12 cellular contexts compared by ENCODE assay signal in genomic region chr12:100481021-100481420, GRCh38. TPM values are rescaled to one million over a fixed set of nuclear protein-coding genes. Genes with fewer than 3 reads are reported as not detected.
DNase-seq lines count a peak whose midpoint lies in the region; ATAC-seq and TF ChIP-seq lines count a peak whose summit lies in the region.
"Had no signal": no experiment of that assay in that cellular context is flagged by ENCODE, and none has a peak within 500 bp of the region (broad histone marks: within the 10 kb centered on the region; RNA-seq: fewer than 3 reads in every experiment).

No MANE protein-coding gene starts in this region.

- H3K9me3 Mint-ChIP-seq in activated naive CD4-positive, alpha-beta T cell treated with anti-CD3 and anti-CD28 coated beads, Interleukin-2, amount 50 U/mL, for 72 hours: no peaks in the 10 kb centered on the region

- H3K79me2 ChIP-seq in PC-9 (ENCODE audit: low read depth) (no peaks in the 10 kb centered on the region), Karpas-422 (ENCODE audit: low read length) (no peaks in the 10 kb centered on the region)

- H3F3A ChIP-seq in PC-9 (ENCODE audit: insufficient read depth, low read depth): no peaks in the 10 kb centered on the region

- H3K27me3 ChIP-seq in PC-9 (ENCODE audit: insufficient read depth, low read depth): peaks cover 17% of the 10 kb centered on the region
- H3K27me3 ChIP-seq in Karpas-422 (ENCODE audit: low read length): 0 out of 2 replicates have a peak, but pooled peaks cover 4% of the 10 kb centered on the region

- H3K27ac Mint-ChIP-seq in activated naive CD4-positive, alpha-beta T cell treated with anti-CD3 and anti-CD28 coated beads, Interleukin-2, amount 50 U/mL, for 72 hours: no peak overlapping the region
- H3K27ac Mint-ChIP-seq: CD8-positive, alpha-beta memory T cell had no signal

- H3K27ac ChIP-seq in PC-9: no peak overlapping the region
- H3K27ac ChIP-seq in Karpas-422 (ENCODE audit: low read length): no peak overlapping the region

- BruUV-seq in PC-9 (replicated peaks; lab: Mats Ljungman, UMichigan): no TSS peak

- H3K36me3 ChIP-seq in PC-9 (ENCODE audit: low read depth) (no peaks in the 10 kb centered on the region), Karpas-422 (ENCODE audit: insufficient read depth, low read length) (no peaks in the 10 kb centered on the region)

- H3K4me3 ChIP-seq in PC-9: no peak overlapping the region
- no peak overlapping the region for H3K4me3 ChIP-seq in Karpas-422 (ENCODE audit: low read length)

- no peak overlapping the region for H3K9ac ChIP-seq in Karpas-422 (ENCODE audit: low read length)

- H3K36me3 Mint-ChIP-seq in activated naive CD4-positive, alpha-beta T cell treated with anti-CD3 and anti-CD28 coated beads, Interleukin-2, amount 50 U/mL, for 72 hours: no peaks in the 10 kb centered on the region
- H3K36me3 Mint-ChIP-seq: CD8-positive, alpha-beta memory T cell had no signal

- H3K9me3 ChIP-seq in PC-9 (ENCODE audit: insufficient read depth, low read depth): no peaks in the 10 kb centered on the region
- H3K9me3 ChIP-seq in Karpas-422 (ENCODE audit: low read length): no peaks in the 10 kb centered on the region
- H3K9me3 ChIP-seq: Caco-2 had no signal

- intact Hi-C loops in PC-9 (cut with micrococcal nuclease; ENCODE audit: unreplicated experiment): no loop called here

- CTCF ChIA-PET in PC-9 (lab: Charles Lee): no interaction called here

- H3K4me2 ChIP-seq in PC-9 (no peak overlapping the region), Karpas-422 (ENCODE audit: low read depth, low read length, poor library complexity, severe bottlenecking) (no peak overlapping the region)

- POLR2A ChIA-PET in PC-9 (lab: Charles Lee; ENCODE audit: unreplicated experiment): no interaction called here

- ATAC-seq in activated naive CD4-positive, alpha-beta T cell treated with anti-CD3 and anti-CD28 coated beads, Interleukin-2, amount 50 U/mL, for 72 hours: no peak
- no peak for ATAC-seq in HG02678 (IDR thresholded peaks at IDR 0.05; ENCODE audit: unreplicated experiment)

- DNase-seq in H4 (ENCODE audit: low spot score) (peak; percentile 22), PC-9 (no peak), iris pigment epithelial cell (ENCODE audit: low read depth) (peak; percentile 74), NCI-H2029 (lab: John Stamatoyannopoulos, UW) (no peak), Karpas-422 (no peak)
- no peak for DNase-seq in activated naive CD4-positive, alpha-beta T cell treated with anti-CD3 and anti-CD28 coated beads, Interleukin-2, amount 50 U/mL, for 72 hours (ENCODE audit: low spot score in 2 of 2)
- DNase-seq: Caco-2; CD8-positive, alpha-beta memory T cell; H7 had no signal

- H4K20me1 ChIP-seq in PC-9 (ENCODE audit: insufficient read depth): no peaks in the 10 kb centered on the region
- H4K20me1 ChIP-seq in Karpas-422 (ENCODE audit: insufficient read depth, low read depth, low read length): no peaks in the 10 kb centered on the region

- no peaks in the 10 kb centered on the region for H3K9me2 ChIP-seq in PC-9 (ENCODE audit: insufficient read depth)
- H3K9me2 ChIP-seq in Karpas-422 (replicated peaks; ENCODE audit: insufficient read depth, low read length): no peaks in the 10 kb centered on the region

- no peaks in the 10 kb centered on the region for H3K4me1 ChIP-seq in PC-9 (replicated peaks; ENCODE audit: insufficient read depth)
- no peaks in the 10 kb centered on the region for H3K4me1 ChIP-seq in Karpas-422 (ENCODE audit: low read length)

- TF ChIP-seq CTCF in PC-9 (conservative IDR thresholded peaks at IDR 0.05): no peak

- H2AFZ ChIP-seq in PC-9 (0 out of 2 replicates have a peak overlapping the region, but pooled peaks have one; percentile 2), Karpas-422 (ENCODE audit: low read length) (no peak overlapping the region)

RNA-seq across cellular contexts. Expression of gene NR1H4, which starts 7.4 kb away (rescaled TPM):
- total RNA-seq in H4 (2014; rRNA removed; shearing (Covaris generic)): 1.5 and 2.3 TPM in 2 replicates
- not detected in 2 replicates for total RNA-seq in PC-9 (2021)
- not detected for total RNA-seq in activated naive CD4-positive, alpha-beta T cell treated with anti-CD3 and anti-CD28 coated beads, Interleukin-2, amount 50 U/mL, for 72 hours
- not detected in 2 replicates for total RNA-seq in Karpas-422 (2014; rRNA removed; shearing (Covaris generic); ENCODE audit: low replicate concordance)
- total RNA-seq: A673; Caco-2; CD8-positive, alpha-beta memory T cell; G401; H7 had no signal

Comparison
In these comparisons a context has a peak if more than half of its experiments do, and no peak if none do; other contexts are left out.
1. DNase-seq: peak in H4 (single experiment) and iris pigment epithelial cell (single experiment); none in PC-9 (0 of 2), activated naive CD4-positive, alpha-beta T cell treated with anti-CD3 and anti-CD28 coated beads, Interleukin-2, amount 50 U/mL, for 72 hours (0 of 2), NCI-H2029 (single experiment) and Karpas-422 (single experiment).